ENCODE assay signal across 1 cellular context in the genomic region with DNA sequence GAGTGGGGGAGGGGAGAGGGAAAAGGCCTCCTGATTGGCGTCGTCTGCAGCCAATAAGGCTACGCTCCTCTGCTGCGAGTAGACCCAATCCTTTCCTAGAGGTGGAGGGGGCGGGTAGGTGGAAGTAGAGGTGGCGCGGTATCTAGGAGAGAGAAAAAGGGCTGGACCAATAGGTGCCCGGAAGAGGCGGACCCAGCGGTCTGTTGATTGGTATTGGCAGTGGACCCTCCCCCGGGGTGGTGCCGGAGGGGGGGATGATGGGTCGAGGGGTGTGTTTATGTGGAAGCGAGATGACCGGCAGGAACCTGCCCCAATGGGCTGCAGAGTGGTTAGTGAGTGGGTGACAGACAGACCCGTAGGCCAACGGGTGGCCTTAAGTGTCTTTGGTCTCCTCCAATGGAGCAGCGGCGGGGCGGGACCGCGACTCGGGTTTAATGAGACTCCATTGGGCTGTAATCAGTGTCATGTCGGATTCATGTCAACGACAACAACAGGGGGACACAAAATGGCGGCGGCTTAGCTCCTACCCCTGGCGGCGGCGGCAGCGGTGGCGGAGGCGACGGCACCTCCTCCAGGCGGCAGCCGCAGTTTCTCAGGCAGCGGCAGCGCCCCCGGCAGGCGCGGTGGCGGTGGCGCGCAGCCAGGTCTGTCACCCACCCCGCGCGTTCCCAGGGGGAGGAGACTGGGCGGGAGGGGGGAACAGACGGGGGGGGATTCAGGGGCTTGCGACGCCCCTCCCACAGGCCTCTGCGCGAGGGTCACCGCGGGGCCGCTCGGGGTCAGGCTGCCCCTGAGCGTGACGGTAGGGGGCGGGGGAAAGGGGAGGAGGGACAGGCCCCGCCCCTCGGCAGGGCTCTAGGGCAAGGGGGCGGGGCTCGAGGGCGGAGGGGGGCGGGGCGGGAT.
A peak's percentile ranks its signal among the peaks of the same experiment; 100 is the strongest.
TF ChIP-seq lines count a peak whose summit lies in the region.

KAT6B (plus strand) TSS at position 459 of the 903 bp plus-strand sequence. CDS start 16,258 bp downstream, outside the sequence.

TF ChIP-seq in K562, 482 proteins besides CTCF, POLR2A, EP300 and RAD21 (continued from another document):
- TF ChIP-seq RERE (CRISPR knock-in tag; IDR thresholded peaks at IDR 0.05; ENCODE audit: borderline replicate concordance) (no peak), JUND (IDR thresholded peaks at IDR 0.05; ENCODE audit: borderline replicate concordance, low read depth, low read length) (0 out of 2 replicates have a peak, but pooled peaks have one; percentile 4), JUND (tag; IDR thresholded peaks at IDR 0.05; ENCODE audit: borderline replicate concordance, low read depth, low read length) (no peak), SREBF1 (IDR thresholded peaks at IDR 0.05; ENCODE audit: borderline replicate concordance, low read depth, low read length) (no peak), ZFX (CRISPR knock-in tag; IDR thresholded peaks at IDR 0.05) (peak; percentile 35; the same call in 1 of the 2 replicates), PHTF2 (CRISPR knock-in tag; IDR thresholded peaks at IDR 0.05) (no peak)
